ENCODE assay signal across 27 cellular contexts in the genomic region with DNA sequence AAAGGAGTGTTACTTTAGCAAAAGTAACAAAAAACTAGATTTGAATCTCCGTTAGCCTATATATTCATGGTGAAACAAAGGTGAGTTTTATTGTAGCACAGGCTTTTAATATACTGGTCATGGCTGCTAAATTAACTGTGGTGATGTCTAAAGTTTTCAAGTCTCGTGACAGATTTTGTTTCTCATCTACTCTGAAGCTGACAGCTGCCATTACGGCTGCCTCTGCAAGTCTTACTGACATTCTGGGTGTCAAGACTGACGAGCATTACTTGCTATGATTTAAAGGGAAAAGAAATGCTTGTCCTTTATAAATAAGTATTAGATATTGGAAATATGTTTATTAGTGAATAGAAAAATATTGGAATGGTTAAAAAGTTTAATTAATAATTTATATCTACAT.
"Had no signal": no experiment of that assay in that cellular context is flagged by ENCODE, and none has a peak within 500 bp of the region (broad histone marks: within the 10 kb centered on the region; RNA-seq: fewer than 3 reads in every experiment).

No MANE protein-coding gene starts in this region.

- ATAC-seq: left colon; left lung; lower lobe of right lung; naive thymus-derived CD4-positive, alpha-beta T cell; natural killer cell treated with Interleukin-12 subunit alpha and Interleukin-12 subunit beta and Interleukin-15 and Interleukin-18, amount 100 ng/mL, for 72 hours; right lobe of liver; stimulated activated effector memory CD8-positive, alpha-beta T cell treated with anti-CD3 and anti-CD28 coated beads, Interleukin-12 subunit alpha, Interleukin-12 subunit beta, amount 100 ng/mL, for 72 hours had no signal

- H3K27me3 Mint-ChIP-seq: natural killer cell treated with Interleukin-12 subunit alpha and Interleukin-12 subunit beta and Interleukin-15 and Interleukin-18, amount 100 ng/mL, for 72 hours; progenitor cell of endocrine pancreas; stimulated activated naive CD8-positive, alpha-beta T cell treated with anti-CD3 and anti-CD28 coated beads, Interleukin-15, Interleukin-2, amounts not matched to agents 100 ng/mL and 50 ng/mL, for 24 hours; type B pancreatic cell had no signal

- H3K4me1 ChIP-seq: left lung, lower lobe of right lung, right atrium auricular region, right lobe of liver, spleen, suprapubic skin, tibial nerve, uterus had no signal

- H3K27ac ChIP-seq: left lung, lower lobe of right lung, neutrophil, ovary, right atrium auricular region, right lobe of liver, skin epidermis, spleen, suprapubic skin, tibial nerve, uterus had no signal

- H3K4me3 ChIP-seq: left lung, lower lobe of right lung, ovary, right atrium auricular region, right lobe of liver, skin epidermis, spleen, suprapubic skin, tibial nerve, uterus had no signal

- DNase-seq: head of caudate nucleus; hippocampal formation; kidney; left colon; left lung; lower lobe of right lung; mammary epithelial cell; mesenchymal stem cell; naive thymus-derived CD4-positive, alpha-beta T cell; occipital lobe; ovary; right lobe of liver; spleen; stimulated activated CD4-positive, alpha-beta T cell treated with anti-CD3 and anti-CD28 coated beads, Interleukin-4, amount 100 ng/mL, for 24 hours; stimulated activated naive CD4-positive, alpha-beta T cell; uterus had no signal

- H3K9me3 Mint-ChIP-seq: naive thymus-derived CD4-positive, alpha-beta T cell; natural killer cell treated with Interleukin-12 subunit alpha and Interleukin-12 subunit beta and Interleukin-15 and Interleukin-18, amount 100 ng/mL, for 72 hours; neural crest cell; stimulated activated effector memory CD8-positive, alpha-beta T cell treated with anti-CD3 and anti-CD28 coated beads, Interleukin-12 subunit alpha, Interleukin-12 subunit beta, amount 100 ng/mL, for 72 hours; stimulated activated naive CD8-positive, alpha-beta T cell treated with anti-CD3 and anti-CD28 coated beads, Interleukin-15, Interleukin-2, amounts not matched to agents 100 ng/mL and 50 ng/mL, for 24 hours; type B pancreatic cell had no signal

- H3K27me3 ChIP-seq: left lung, neutrophil, ovary, right atrium auricular region, right lobe of liver, spleen, suprapubic skin, tibial nerve, uterus had no signal

- H3K4me3 Mint-ChIP-seq: naive thymus-derived CD4-positive, alpha-beta T cell; natural killer cell treated with Interleukin-12 subunit alpha and Interleukin-12 subunit beta and Interleukin-15 and Interleukin-18, amount 100 ng/mL, for 72 hours; neural crest cell; stimulated activated effector memory CD8-positive, alpha-beta T cell treated with anti-CD3 and anti-CD28 coated beads, Interleukin-12 subunit alpha, Interleukin-12 subunit beta, amount 100 ng/mL, for 72 hours; stimulated activated naive CD8-positive, alpha-beta T cell treated with anti-CD3 and anti-CD28 coated beads, Interleukin-15, Interleukin-2, amounts not matched to agents 100 ng/mL and 50 ng/mL, for 24 hours; type B pancreatic cell had no signal

- H3K9me3 ChIP-seq: left lung, lower lobe of right lung, neutrophil, ovary, right atrium auricular region, right lobe of liver, spleen, suprapubic skin, tibial nerve, uterus had no signal

- H3K27ac Mint-ChIP-seq: naive thymus-derived CD4-positive, alpha-beta T cell; natural killer cell treated with Interleukin-12 subunit alpha and Interleukin-12 subunit beta and Interleukin-15 and Interleukin-18, amount 100 ng/mL, for 72 hours; progenitor cell of endocrine pancreas; stimulated activated effector memory CD8-positive, alpha-beta T cell treated with anti-CD3 and anti-CD28 coated beads, Interleukin-12 subunit alpha, Interleukin-12 subunit beta, amount 100 ng/mL, for 72 hours; stimulated activated naive CD8-positive, alpha-beta T cell treated with anti-CD3 and anti-CD28 coated beads, Interleukin-15, Interleukin-2, amounts not matched to agents 100 ng/mL and 50 ng/mL, for 24 hours; type B pancreatic cell had no signal

- H3K36me3 Mint-ChIP-seq: naive thymus-derived CD4-positive, alpha-beta T cell; natural killer cell treated with Interleukin-12 subunit alpha and Interleukin-12 subunit beta and Interleukin-15 and Interleukin-18, amount 100 ng/mL, for 72 hours; stimulated activated effector memory CD8-positive, alpha-beta T cell treated with anti-CD3 and anti-CD28 coated beads, Interleukin-12 subunit alpha, Interleukin-12 subunit beta, amount 100 ng/mL, for 72 hours; type B pancreatic cell had no signal

- H3K4me1 Mint-ChIP-seq: neural crest cell; stimulated activated effector memory CD8-positive, alpha-beta T cell treated with anti-CD3 and anti-CD28 coated beads, Interleukin-12 subunit alpha, Interleukin-12 subunit beta, amount 100 ng/mL, for 72 hours had no signal

- H3K36me3 ChIP-seq: left lung, lower lobe of right lung, neutrophil, ovary, right atrium auricular region, right lobe of liver, spleen, suprapubic skin, tibial nerve, uterus had no signal
